In genomic region chr4:61785766-61786165, GRCh38 we compare ENCODE assay signal across 8 cellular contexts.
"Had no signal": no experiment of that assay in that cellular context is flagged by ENCODE, and none has a peak within 500 bp of the region (broad histone marks: within the 10 kb centered on the region; RNA-seq: fewer than 3 reads in every experiment).

No MANE protein-coding gene starts in this region.

- H3K27ac Mint-ChIP-seq: GM23338, H9, HFFc6 had no signal

- H3K4me3 Mint-ChIP-seq: GM23338, H9, HFFc6 had no signal

- H3K4me3 ChIP-seq: GM23248, GM23338, HAP-1 had no signal

- DNase-seq: GM23248, GOT3, H7, H9, HCEC 1CT, HFFc6 had no signal
